Comparison of ENCODE assay signal across 7 cellular contexts in genomic region chr2:136378712-136379595, GRCh38.
DNase-seq lines count a peak whose midpoint lies in the region; ATAC-seq and TF ChIP-seq lines count a peak whose summit lies in the region.

No MANE protein-coding gene starts in this region.

- no peak overlapping the region for H3K27ac ChIP-seq in iPS DF 6.9 (ENCODE audit: low read length)

- no CpG with 5 or more reads among the region's 4 CpGs for WGBS in iPS DF 6.9 (ENCODE audit: insufficient coverage, insufficient read length)

- ATAC-seq in HG03108 (IDR thresholded peaks at IDR 0.05; ENCODE audit: unreplicated experiment): no peak

- no peaks in the 10 kb centered on the region for H3K9me3 ChIP-seq in iPS DF 6.9 (ENCODE audit: control insufficient read depth, insufficient read depth, low read length)

- H3K4me3 ChIP-seq in iPS DF 6.9 (ENCODE audit: low read length): no peak overlapping the region

- no peaks in the 10 kb centered on the region for H3K36me3 ChIP-seq in iPS DF 6.9 (ENCODE audit: control insufficient read depth, insufficient read depth, low read length)

- DNase-seq in MV-4-11 (lab: John Stamatoyannopoulos, UW): peak; percentile 65
- DNase-seq in SW480 (ENCODE audit: low spot score): peak; percentile 60
- DNase-seq in amniotic epithelial cell (ENCODE audit: low read depth): peak; percentile 27
- DNase-seq in iPS DF 6.9 (ENCODE audit: low read depth, low spot score): peak; percentile 43
- DNase-seq in stimulated activated CD4-positive, alpha-beta T cell treated with anti-CD3 and anti-CD28 coated beads, Interleukin-2, amount 100 ng/mL, for 24 hours: peak; percentile 76 to 78

- no peaks in the 10 kb centered on the region for H3K4me1 ChIP-seq in iPS DF 6.9 (ENCODE audit: control insufficient read depth, insufficient read depth, low read length)

- H3K27me3 ChIP-seq in iPS DF 6.9 (ENCODE audit: control insufficient read depth, insufficient read depth, low read length): no peaks in the 10 kb centered on the region

- peak; percentile 88 for TF ChIP-seq CTCF in GM12873 (IDR thresholded peaks at IDR 0.05; ENCODE audit: insufficient read depth, low read depth, low read length, missing control alignments)

Comparison
In these comparisons a context has a peak if more than half of its experiments do, and no peak if none do; other contexts are left out.
1. DNase-seq: peak in every context shown above with its lines; median percentile 77 in stimulated activated CD4-positive, alpha-beta T cell treated with anti-CD3 and anti-CD28 coated beads, Interleukin-2, amount 100 ng/mL, for 24 hours; 65 in MV-4-11; 60 in SW480; 43 in iPS DF 6.9; 27 in amniotic epithelial cell.